Comparison of ENCODE assay signal across 29 cellular contexts in the genomic region with DNA sequence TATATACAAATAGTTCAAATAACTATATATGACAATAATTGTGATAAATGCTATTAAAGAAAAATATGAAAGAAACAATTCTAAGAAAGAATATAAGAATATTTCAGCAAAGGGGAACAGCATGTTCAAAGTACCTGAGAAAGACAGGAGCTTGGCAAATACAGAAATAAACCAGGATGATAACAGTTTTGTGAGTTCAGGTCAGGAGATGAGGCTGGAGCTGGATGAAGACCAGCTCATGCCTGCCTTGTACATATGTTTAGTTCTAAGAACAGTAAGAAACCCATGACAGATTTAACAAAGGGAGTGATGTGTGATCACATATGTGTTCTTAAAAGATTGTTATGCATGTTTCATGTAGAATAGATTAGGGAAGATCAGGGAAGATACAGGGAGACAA.
"Had no signal": no experiment of that assay in that cellular context is flagged by ENCODE, and none has a peak within 500 bp of the region (broad histone marks: within the 10 kb centered on the region; RNA-seq: fewer than 3 reads in every experiment).

No MANE protein-coding gene starts in this region.

- FAIRE-seq: astrocyte, bronchial epithelial cell, endometrium, endothelial cell of umbilical vein had no signal

- DNase-seq: activated B cell treated with CpG ODN at 0.5 μM for 24 hours; activated CD4-positive, alpha-beta T cell treated with anti-CD3 and anti-CD28 coated beads for 48 hours; activated CD4-positive, alpha-beta T cell treated with anti-CD3 and anti-CD28 coated beads, Interleukin-2, amount 50 U/mL, for 1 hour; activated CD4-positive, alpha-beta T cell treated with anti-CD3 and anti-CD28 coated beads, Interleukin-2, amount 50 U/mL, for 48 hours; activated CD8-positive, alpha-beta memory T cell treated with anti-CD3 and anti-CD28 coated beads for 24 hours; activated CD8-positive, alpha-beta T cell treated with anti-CD3 and anti-CD28 coated beads for 36 hours; activated effector memory CD4-positive, alpha-beta T cell treated with Interleukin-2 at 50 U/mL for 16 hours; activated gamma-delta T cell treated with Interleukin-2 at 50 U/mL for 16 hours; activated naive CD4-positive, alpha-beta T cell treated with anti-CD3 and anti-CD28 coated beads, Interleukin-2, amount 50 U/mL, for 16 hours; activated naive CD4-positive, alpha-beta T cell treated with Interleukin-2 at 50 U/mL for 16 hours; activated T-cell treated with anti-CD3 and anti-CD28 coated beads, Interleukin-2, amount 50 U/mL, for 4 hours; amniotic stem cell; anterior cingulate cortex; brain microvascular endothelial cell; effector CD8-positive, alpha-beta T cell; foreskin fibroblast; gastrocnemius medialis; glutamatergic neuron; T-helper 2 cell; WERI-Rb-1 had no signal

- H3K9me3 Mint-ChIP-seq: activated B cell treated with CpG ODN at 0.5 μM for 24 hours; activated CD8-positive, alpha-beta T cell treated with anti-CD3 and anti-CD28 coated beads for 36 hours; activated T-cell treated with anti-CD3 and anti-CD28 coated beads, Interleukin-2, amount 50 U/mL, for 4 hours; activated T-helper 17 cell treated with anti-CD3 and anti-CD28 coated beads, Interleukin-2, amount 50 U/mL, for 72 hours; central memory CD8-positive, alpha-beta T cell had no signal

- H3K27ac Mint-ChIP-seq: activated B cell treated with CpG ODN at 0.5 μM for 24 hours; activated CD8-positive, alpha-beta T cell treated with anti-CD3 and anti-CD28 coated beads for 36 hours; activated naive CD8-positive, alpha-beta T cell; activated T-helper 17 cell treated with anti-CD3 and anti-CD28 coated beads, Interleukin-2, amount 50 U/mL, for 72 hours had no signal

- H3K4me1 Mint-ChIP-seq: activated B cell treated with CpG ODN at 0.5 μM for 24 hours; activated T-helper 17 cell treated with anti-CD3 and anti-CD28 coated beads, Interleukin-2, amount 50 U/mL, for 72 hours; central memory CD8-positive, alpha-beta T cell had no signal

- H3K27me3 ChIP-seq: brain microvascular endothelial cell, gastrocnemius medialis had no signal

- H3K36me3 ChIP-seq: brain microvascular endothelial cell, gastrocnemius medialis, WERI-Rb-1 had no signal

- H3K4me3 Mint-ChIP-seq: activated B cell treated with CpG ODN at 0.5 μM for 24 hours; activated CD8-positive, alpha-beta T cell treated with anti-CD3 and anti-CD28 coated beads for 36 hours; activated naive CD8-positive, alpha-beta T cell; activated T-cell treated with anti-CD3 and anti-CD28 coated beads, Interleukin-2, amount 50 U/mL, for 4 hours; activated T-helper 17 cell treated with anti-CD3 and anti-CD28 coated beads, Interleukin-2, amount 50 U/mL, for 72 hours; central memory CD8-positive, alpha-beta T cell had no signal

- H3K27me3 Mint-ChIP-seq: activated B cell treated with CpG ODN at 0.5 μM for 24 hours; activated CD8-positive, alpha-beta T cell treated with anti-CD3 and anti-CD28 coated beads for 36 hours; activated naive CD8-positive, alpha-beta T cell; activated T-helper 17 cell treated with anti-CD3 and anti-CD28 coated beads, Interleukin-2, amount 50 U/mL, for 72 hours; central memory CD8-positive, alpha-beta T cell had no signal

- H3K9me3 ChIP-seq: gastrocnemius medialis had no signal

- H3K27ac ChIP-seq: brain microvascular endothelial cell, epithelial cell of prostate, gastrocnemius medialis, WERI-Rb-1 had no signal

- ATAC-seq: activated CD4-positive, CD25-positive, alpha-beta regulatory T cell treated with anti-CD3 and anti-CD28 coated beads, Interleukin-2, amount 50 U/mL, for 24 hours; activated CD8-positive, alpha-beta T cell treated with anti-CD3 and anti-CD28 coated beads for 36 hours; activated T-cell treated with anti-CD3 and anti-CD28 coated beads, Interleukin-2, amount 50 U/mL, for 4 hours; activated T-helper 17 cell treated with anti-CD3 and anti-CD28 coated beads, Interleukin-2, amount 50 U/mL, for 72 hours; gastrocnemius medialis had no signal

- H3K4me3 ChIP-seq: gastrocnemius medialis had no signal
